16 cellular contexts compared by ENCODE assay signal in the genomic region with DNA sequence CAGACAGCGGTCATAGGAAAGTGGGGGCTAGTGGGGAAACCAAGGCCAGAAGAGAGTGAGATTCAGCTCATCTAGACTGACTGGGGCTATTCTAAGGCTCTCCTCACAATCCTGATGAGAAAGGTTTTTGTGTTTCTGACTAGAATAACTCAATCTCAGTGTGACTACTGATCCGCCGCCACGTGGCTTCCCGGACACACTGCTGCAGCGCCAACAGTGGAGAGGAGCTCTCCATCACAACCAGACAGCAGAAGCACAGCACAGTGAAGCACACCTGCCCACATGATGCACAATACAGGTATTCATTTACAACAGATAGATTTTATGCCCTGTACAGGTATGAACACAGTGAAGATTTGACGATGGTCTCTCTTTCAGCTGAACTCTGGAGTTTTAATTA.
"Had no signal": no experiment of that assay in that cellular context is flagged by ENCODE, and none has a peak within 500 bp of the region (broad histone marks: within the 10 kb centered on the region; RNA-seq: fewer than 3 reads in every experiment).

No MANE protein-coding gene starts in this region.

- H3K27me3 ChIP-seq: brain microvascular endothelial cell, sigmoid colon had no signal

- H3K27me3 Mint-ChIP-seq: activated naive CD8-positive, alpha-beta T cell had no signal

- H3K9me3 ChIP-seq: sigmoid colon had no signal

- H3K4me3 Mint-ChIP-seq: activated CD4-positive, alpha-beta memory T cell treated with anti-CD3 and anti-CD28 coated beads for 36 hours; activated naive CD8-positive, alpha-beta T cell; activated T-cell treated with anti-CD3 and anti-CD28 coated beads, Interleukin-2, amount 50 U/mL, for 4 hours; neural crest cell; T-cell had no signal

- H3K27ac ChIP-seq: brain microvascular endothelial cell, epithelial cell of prostate, sigmoid colon had no signal

- H3K9me3 Mint-ChIP-seq: activated CD4-positive, alpha-beta memory T cell treated with anti-CD3 and anti-CD28 coated beads for 36 hours; activated T-cell treated with anti-CD3 and anti-CD28 coated beads, Interleukin-2, amount 50 U/mL, for 4 hours; neural crest cell; T-cell had no signal

- H3K36me3 Mint-ChIP-seq: T-cell had no signal

- DNase-seq: activated CD4-positive, alpha-beta memory T cell treated with anti-CD3 and anti-CD28 coated beads for 36 hours; activated CD4-positive, alpha-beta T cell treated with anti-CD3 and anti-CD28 coated beads for 1 hour; activated effector memory CD4-positive, alpha-beta T cell treated with anti-CD3 and anti-CD28 coated beads, Interleukin-2, amount 50 U/mL, for 16 hours; activated T-cell treated with anti-CD3 and anti-CD28 coated beads, Interleukin-2, amount 50 U/mL, for 4 hours; amniotic stem cell; brain microvascular endothelial cell; foreskin melanocyte; kidney glomerular epithelial cell; mesendoderm; sigmoid colon; stimulated activated CD4-positive, alpha-beta T cell treated with anti-CD3 and anti-CD28 coated beads, Interleukin-1b, Interleukin-23, amount 100 ng/mL, for 48 hours; T-cell; T-helper 9 cell had no signal

- H3K4me3 ChIP-seq: sigmoid colon had no signal

- ATAC-seq: T-cell had no signal

- H3K27ac Mint-ChIP-seq: activated CD4-positive, alpha-beta memory T cell treated with anti-CD3 and anti-CD28 coated beads for 36 hours; activated naive CD8-positive, alpha-beta T cell; T-cell had no signal
